ENCODE assay signal across 26 cellular contexts in genomic region chr2:130345611-130346010, GRCh38.
"Had no signal": no experiment of that assay in that cellular context is flagged by ENCODE, and none has a peak within 500 bp of the region (broad histone marks: within the 10 kb centered on the region; RNA-seq: fewer than 3 reads in every experiment).

No MANE protein-coding gene starts in this region.

- H3K36me3 ChIP-seq: ovary had no signal

- DNase-seq: activated CD4-positive, alpha-beta T cell treated with anti-CD3 and anti-CD28 coated beads, Interleukin-2, amount 10 ng/mL, durations not matched to agents 7 days and 5 days; activated effector memory CD4-positive, alpha-beta T cell treated with anti-CD3 and anti-CD28 coated beads, Interleukin-2, amount 50 U/mL, for 16 hours; activated naive CD4-positive, alpha-beta T cell treated with anti-CD3 and anti-CD28 coated beads, Interleukin-2, amount 10 ng/mL, durations not matched to agents 7 days and 5 days; activated T-cell treated with anti-CD3 and anti-CD28 coated beads, Interleukin-2, amount 50 U/mL, for 1 hour; dermis blood vessel endothelial cell; effector memory CD4-positive, alpha-beta T cell; glutamatergic neuron; immature natural killer cell; lower lobe of right lung; mesendoderm; ovary; psoas muscle; stimulated activated CD4-positive, alpha-beta T cell treated with anti-CD3 and anti-CD28 coated beads, Interleukin-4, amount 100 ng/mL, for 24 hours; stimulated activated naive CD4-positive, alpha-beta T cell treated with Interleukin-2 at 50 U/mL for 16 hours had no signal

- FAIRE-seq: endothelial cell of umbilical vein, frontal cortex had no signal

- H3K4me2 ChIP-seq: hepatocyte had no signal

- H3K27ac ChIP-seq: esophagus muscularis mucosa, hepatocyte, lower lobe of right lung, ovary, psoas muscle, right atrium auricular region, thoracic aorta, upper lobe of left lung, VCaP had no signal

- H3K27me3 Mint-ChIP-seq: activated CD4-positive, alpha-beta T cell treated with anti-CD3 and anti-CD28 coated beads, Interleukin-2, amount 10 ng/mL, durations not matched to agents 7 days and 5 days; activated naive CD4-positive, alpha-beta T cell treated with anti-CD3 and anti-CD28 coated beads, Interleukin-2, amount 10 ng/mL, durations not matched to agents 7 days and 5 days had no signal

- ATAC-seq: activated CD4-positive, CD25-positive, alpha-beta regulatory T cell treated with anti-CD3 and anti-CD28 coated beads, Interleukin-2, amount 50 U/mL, for 24 hours; left lobe of liver; lower lobe of right lung; mucosa of descending colon; psoas muscle had no signal

- H3K27ac Mint-ChIP-seq: activated CD4-positive, alpha-beta T cell treated with anti-CD3 and anti-CD28 coated beads, Interleukin-2, amount 10 ng/mL, durations not matched to agents 7 days and 5 days; activated naive CD4-positive, alpha-beta T cell treated with anti-CD3 and anti-CD28 coated beads, Interleukin-2, amount 10 ng/mL, durations not matched to agents 7 days and 5 days; brain had no signal

- H3K9me3 ChIP-seq: esophagus muscularis mucosa, lower lobe of right lung, mucosa of descending colon, ovary, psoas muscle, right atrium auricular region, thoracic aorta, upper lobe of left lung had no signal

- H3K9me3 Mint-ChIP-seq: activated CD4-positive, alpha-beta T cell treated with anti-CD3 and anti-CD28 coated beads, Interleukin-2, amount 10 ng/mL, durations not matched to agents 7 days and 5 days; activated naive CD4-positive, alpha-beta T cell treated with anti-CD3 and anti-CD28 coated beads, Interleukin-2, amount 10 ng/mL, durations not matched to agents 7 days and 5 days; brain; immature natural killer cell had no signal

- H2AFZ ChIP-seq: hepatocyte had no signal

- H3K4me3 Mint-ChIP-seq: activated CD4-positive, alpha-beta T cell treated with anti-CD3 and anti-CD28 coated beads, Interleukin-2, amount 10 ng/mL, durations not matched to agents 7 days and 5 days; activated naive CD4-positive, alpha-beta T cell treated with anti-CD3 and anti-CD28 coated beads, Interleukin-2, amount 10 ng/mL, durations not matched to agents 7 days and 5 days had no signal

- H3K27me3 ChIP-seq: esophagus muscularis mucosa, hepatocyte, ovary, right atrium auricular region, upper lobe of left lung had no signal

- H3K4me3 ChIP-seq: esophagus muscularis mucosa, hepatocyte, lower lobe of right lung, mucosa of descending colon, ovary, psoas muscle, right atrium auricular region, thoracic aorta, upper lobe of left lung had no signal
